Comparison of ENCODE assay signal across 12 cellular contexts in the genomic region with DNA sequence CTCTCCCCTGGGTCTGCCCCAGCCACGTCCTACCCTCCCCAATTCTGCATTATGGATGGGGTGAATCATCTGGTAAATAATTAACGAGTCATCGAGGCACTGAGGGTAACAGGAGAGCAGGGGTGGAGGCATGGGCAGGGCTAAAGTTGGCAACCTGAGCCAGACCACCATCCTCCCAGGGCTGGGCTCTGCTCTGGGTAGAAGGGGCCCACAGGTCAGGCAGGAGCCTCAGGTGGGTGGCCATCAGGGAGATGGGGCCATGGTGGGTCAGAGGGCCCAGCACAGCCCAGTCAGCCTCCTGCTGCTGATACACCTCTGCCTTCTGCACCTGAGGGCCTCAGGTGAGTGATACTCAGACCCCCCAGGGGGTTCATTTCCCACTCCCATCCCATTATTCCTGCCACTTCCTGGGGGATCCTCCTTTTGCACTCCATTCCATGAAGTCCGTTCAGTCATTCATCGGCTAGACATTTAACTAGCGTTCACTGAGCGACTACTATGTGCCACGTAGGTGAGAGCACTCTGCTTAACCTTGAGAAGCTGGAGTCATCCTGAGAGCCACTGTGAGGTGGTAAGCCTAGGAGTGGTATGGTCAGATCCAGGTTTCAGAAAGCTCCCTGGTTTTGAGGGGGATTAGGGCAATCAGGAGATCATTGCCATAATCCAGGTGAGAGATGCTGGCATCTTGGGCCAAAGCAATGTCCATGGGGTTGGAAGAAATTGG. TPM values are rescaled to one million over a fixed set of nuclear protein-coding genes. Genes with fewer than 3 reads are reported as not detected.
"Had no signal": no experiment of that assay in that cellular context is flagged by ENCODE, and none has a peak within 500 bp of the region (broad histone marks: within the 10 kb centered on the region; RNA-seq: fewer than 3 reads in every experiment).

Gene VSIG10L2 (plus strand): TSS at position 248 of the 724 bp plus-strand sequence. CDS start 12 bp downstream, at position 260.

- H3K27me3 ChIP-seq: breast epithelium, pancreas, thyroid gland had no signal

- H3K9me3 ChIP-seq: breast epithelium, esophagus squamous epithelium, pancreas, thyroid gland had no signal

- FAIRE-seq: pancreas, small intestine had no signal

- H3K4me1 ChIP-seq: pancreas had no signal

- H3K4me3 Mint-ChIP-seq: activated naive CD8-positive, alpha-beta T cell treated with anti-CD3 and anti-CD28 coated beads, Interleukin-2, amount 10 ng/mL, durations not matched to agents 7 days and 5 days had no signal

- H3K36me3 ChIP-seq: breast epithelium, esophagus squamous epithelium, pancreas, thyroid gland had no signal

- H3K36me3 Mint-ChIP-seq: activated naive CD8-positive, alpha-beta T cell treated with anti-CD3 and anti-CD28 coated beads, Interleukin-2, amount 10 ng/mL, durations not matched to agents 7 days and 5 days had no signal

- H3K27ac Mint-ChIP-seq: activated naive CD8-positive, alpha-beta T cell treated with anti-CD3 and anti-CD28 coated beads, Interleukin-2, amount 10 ng/mL, durations not matched to agents 7 days and 5 days had no signal

- ATAC-seq: pancreas had no signal

- DNase-seq: activated gamma-delta T cell treated with Interleukin-2 at 50 U/mL for 16 hours; activated naive CD8-positive, alpha-beta T cell treated with anti-CD3 and anti-CD28 coated beads, Interleukin-2, amount 10 ng/mL, durations not matched to agents 7 days and 5 days; esophagus squamous epithelium; foreskin fibroblast; mammary epithelial cell; pancreas; small intestine; thyroid gland had no signal

- H3K4me3 ChIP-seq: breast epithelium, esophagus squamous epithelium, pancreas, thyroid gland had no signal

- H3K9me3 Mint-ChIP-seq: activated naive CD8-positive, alpha-beta T cell treated with anti-CD3 and anti-CD28 coated beads, Interleukin-2, amount 10 ng/mL, durations not matched to agents 7 days and 5 days had no signal

- H3K27ac ChIP-seq: breast epithelium, esophagus squamous epithelium, pancreas, thyroid gland had no signal

RNA-seq across cellular contexts. Expression of gene VSIG10L2, which starts in this region (rescaled TPM):
- total RNA-seq: activated naive CD8-positive, alpha-beta T cell treated with anti-CD3 and anti-CD28 coated beads, Interleukin-2, amount 10 ng/mL, durations not matched to agents 7 days and 5 days; mammary epithelial cell; T-helper 2 cell treated with Interferon-gamma antibody and Interleukin-4, amounts not matched to agents 100 ng/mL and 5 ng/mL, for 36 hours; thyroid gland had no signal
- polyA plus RNA-seq: aorta, mammary epithelial cell, neural cell had no signal
